8 cellular contexts compared by ENCODE assay signal in genomic region chr20:34363062-34364012, GRCh38. TPM values are rescaled to one million over a fixed set of nuclear protein-coding genes. Genes with fewer than 3 reads are reported as not detected.
DNase-seq lines count a peak whose midpoint lies in the region; ATAC-seq and TF ChIP-seq lines count a peak whose summit lies in the region.

TSS of gene ITCH (plus strand) at chr20:34363273. CDS start at chr20:34393812, 30,539 bp downstream.

- H3K4me1 Mint-ChIP-seq in IgD-negative memory B cell, result peaks cover 23 to 33% (median 32%) of the 10 kb centered on the region in 3 donors

- H3K4me3 ChIP-seq in epithelial cell of proximal tubule (ENCODE audit: low read depth, low read length), result peak within 1 kb of the TSS; percentile 86
- H3K4me3 ChIP-seq in mucosa of rectum (ENCODE audit: low read length in 2 of 2), result peak within 1 kb of the TSS; percentile 81 to 86

- DNase-seq in DMS 273 treated with DMSO at 0.1 percent for 48 hours (lab: John Stamatoyannopoulos, UW), result peak; percentile 85
- DNase-seq in OCI-M2 (lab: John Stamatoyannopoulos, UW; ENCODE audit: unreplicated experiment), result peak; percentile 71
- DNase-seq in activated T-cell treated with anti-CD3 and anti-CD28 coated beads for 48 hours (ENCODE audit: low read depth), result peak; percentile 88
- peak; percentile 56 for DNase-seq in epithelial cell of proximal tubule (ENCODE audit: low read depth)
- DNase-seq in stimulated activated CD8-positive, alpha-beta memory T cell treated with anti-CD3 and anti-CD28 coated beads, Interleukin-4, amount 100 ng/mL, for 48 hours, result peak; percentile 95

- H3K27ac Mint-ChIP-seq in IgD-negative memory B cell, result peak within 1 kb of the TSS; percentile 89 to 99 (median 99)

- no peaks in the 10 kb centered on the region for H3K27me3 Mint-ChIP-seq in IgD-negative memory B cell

- peak within 1 kb of the TSS; percentile 83 to 87 for H3K27ac ChIP-seq in mucosa of rectum (ENCODE audit: low read depth in 2 of 2, low read length in 2 of 2)

- H3K27me3 ChIP-seq in mucosa of rectum (ENCODE audit: control insufficient read depth in 2 of 2, insufficient read depth in 2 of 2, low read length in 2 of 2), result no peaks in the 10 kb centered on the region

- peaks cover 13 to 17% of the 10 kb centered on the region in 2 donors for H3K4me1 ChIP-seq in mucosa of rectum (ENCODE audit: control insufficient read depth in 2 of 2, insufficient read depth in 2 of 2, low read length in 2 of 2)

- peak within 1 kb of the TSS; percentile 93 to 99 (median 96) for H3K4me3 Mint-ChIP-seq in IgD-negative memory B cell

- H3K9me3 ChIP-seq in mucosa of rectum (ENCODE audit: control insufficient read depth in 2 of 2, low read length in 2 of 2), result no peaks in the 10 kb centered on the region

- peak; percentile 95 for ATAC-seq in GM21529 (IDR thresholded peaks at IDR 0.05; ENCODE audit: unreplicated experiment)

- peak within 1 kb of the TSS; percentile 89 to 92 for H3K9ac ChIP-seq in mucosa of rectum (ENCODE audit: low read depth in 1 of 2, low read length in 2 of 2)

- TF ChIP-seq CTCF in epithelial cell of proximal tubule (conservative IDR thresholded peaks at IDR 0.05; ENCODE audit: low read depth, low read length), result no peak

- H3K9me3 Mint-ChIP-seq in IgD-negative memory B cell, result no peaks in the 10 kb centered on the region

- no peaks in the 10 kb centered on the region for H3K36me3 ChIP-seq in mucosa of rectum (ENCODE audit: control insufficient read depth in 2 of 2, insufficient read depth in 2 of 2, low read length in 2 of 2)

- H3K36me3 Mint-ChIP-seq in IgD-negative memory B cell, result peaks cover 14% of the 10 kb centered on the region

RNA-seq across cellular contexts. Expression of gene ITCH, which starts in this region (rescaled TPM):
- polyA plus RNA-seq in IgD-negative memory B cell, result 33.7 TPM
- total RNA-seq in epithelial cell of proximal tubule, result 42.7 and 43.8 TPM in 2 replicates

Comparison
In these comparisons a context has a peak if more than half of its experiments do, and no peak if none do; other contexts are left out.
1. Peak in every context shown above with its lines: DNase-seq, ATAC-seq, H3K4me3 ChIP-seq and H3K27ac ChIP-seq.